9 cellular contexts compared by ENCODE assay signal in the genomic region with DNA sequence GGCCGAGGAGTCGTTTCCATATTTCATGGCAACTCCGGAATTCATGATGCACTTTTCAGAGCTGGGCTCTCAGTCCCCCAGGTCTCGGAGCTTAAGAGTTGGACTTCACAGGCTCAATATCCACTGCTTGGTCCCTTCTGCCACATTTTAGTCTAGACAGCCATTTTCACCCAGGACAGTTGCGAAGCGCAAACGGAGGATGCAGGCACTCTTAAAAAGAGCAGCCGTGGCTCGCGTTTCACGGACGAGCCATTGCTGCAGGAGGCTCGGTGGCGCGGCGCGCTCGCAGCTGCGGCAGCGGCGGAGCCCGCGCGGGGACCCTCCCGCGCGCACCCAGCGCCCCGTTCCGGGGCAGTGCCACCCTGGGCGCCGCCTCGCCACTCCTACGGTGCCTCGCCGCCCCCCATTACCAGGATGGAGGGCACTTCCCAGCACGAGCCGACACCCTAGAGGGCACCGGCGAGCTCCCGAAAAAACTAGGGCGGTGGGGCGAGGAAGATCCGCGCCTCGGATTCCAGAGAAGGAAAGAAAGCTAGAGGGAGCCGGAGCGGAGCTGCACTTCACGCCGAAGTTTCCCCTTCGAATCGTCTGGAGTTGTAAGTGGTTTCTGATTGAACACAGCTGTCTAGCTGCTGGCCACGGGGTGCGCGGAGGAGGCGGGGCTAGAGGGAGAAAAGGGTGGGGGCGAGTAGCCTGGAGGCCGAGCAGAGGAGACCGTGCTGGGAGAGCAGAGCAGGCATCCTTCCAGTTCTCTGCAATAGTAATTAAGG.
DNase-seq lines count a peak whose midpoint lies in the region; ATAC-seq and TF ChIP-seq lines count a peak whose summit lies in the region.
"Had no signal": no experiment of that assay in that cellular context is flagged by ENCODE, and none has a peak within 500 bp of the region (broad histone marks: within the 10 kb centered on the region; RNA-seq: fewer than 3 reads in every experiment).

No MANE protein-coding gene starts in this region.

- CTCF ChIA-PET in CD8-positive, alpha-beta T cell (lab: Charles Lee), result interaction anchor here (1.4 to 2.1 kb wide), 4 partner anchors 15 to 298 kb away, joined by 3 to 13 read pairs (median 8); no protein-coding TSS in a partner anchor
- CTCF ChIA-PET in activated naive CD4-positive, alpha-beta T cell treated with anti-CD3 and anti-CD28 coated beads for 36 hours (lab: Charles Lee), result interaction anchor here (0.7 to 1.0 kb wide), 3 partner anchors 11 to 255 kb away, joined by 3 to 4 read pairs (median 4); no protein-coding TSS in a partner anchor

- H3K9me3 Mint-ChIP-seq in CD8-positive, alpha-beta T cell, result no peaks in the 10 kb centered on the region
- no peaks in the 10 kb centered on the region for H3K9me3 Mint-ChIP-seq in activated naive CD4-positive, alpha-beta T cell treated with anti-CD3 and anti-CD28 coated beads for 36 hours

- no peaks in the 10 kb centered on the region for H3K9me3 ChIP-seq in CD8-positive, alpha-beta T cell (ENCODE audit: low read length)
- H3K9me3 ChIP-seq: neutrophil had no signal

- no peak for TF ChIP-seq CTCF in CD8-positive, alpha-beta T cell (IDR thresholded peaks at IDR 0.05)

- DNase-seq in CD8-positive, alpha-beta T cell, result peak; percentile 56 to 83 (median 72)
- DNase-seq in SK-MEL-5 (ENCODE audit: low read depth, low spot score) (peak; percentile 82), germinal center (ENCODE audit: low spot score) (peak; percentile 72), nucleus accumbens (lab: John Stamatoyannopoulos, UW) (peak in 52 of 56 donors; percentile 20 to 84 (median 61)), substantia nigra (lab: John Stamatoyannopoulos, UW) (peak; percentile 10 to 87 (median 69))
- peak; percentile 79 for DNase-seq in activated naive CD4-positive, alpha-beta T cell treated with anti-CD3 and anti-CD28 coated beads for 36 hours

- no peaks in the 10 kb centered on the region for H3K27me3 ChIP-seq in CD8-positive, alpha-beta T cell (ENCODE audit: insufficient read depth, low read length)

- H3K27ac Mint-ChIP-seq in CD8-positive, alpha-beta T cell, result peak overlapping the region; percentile 75
- no peak overlapping the region for H3K27ac Mint-ChIP-seq in activated naive CD4-positive, alpha-beta T cell treated with anti-CD3 and anti-CD28 coated beads for 36 hours

- H3K36me3 Mint-ChIP-seq in CD8-positive, alpha-beta T cell, result peaks cover 4% of the 10 kb centered on the region
- no peaks in the 10 kb centered on the region for H3K36me3 Mint-ChIP-seq in activated naive CD4-positive, alpha-beta T cell treated with anti-CD3 and anti-CD28 coated beads for 36 hours (ENCODE audit: low read depth)

- no peaks in the 10 kb centered on the region for H3K36me3 ChIP-seq in CD8-positive, alpha-beta T cell (ENCODE audit: insufficient read depth, low read length)
- H3K36me3 ChIP-seq: neutrophil had no signal

- peak; percentile 91 for ATAC-seq in CD8-positive, alpha-beta T cell
- peak; percentile 96 for ATAC-seq in GM19463 (IDR thresholded peaks at IDR 0.05; ENCODE audit: unreplicated experiment)
- peak; percentile 84 for ATAC-seq in HG03575 (IDR thresholded peaks at IDR 0.05; ENCODE audit: extremely low read depth, insufficient number of reproducible peaks, low FRiP score, unreplicated experiment)

- peaks cover 17% of the 10 kb centered on the region for H3K4me1 ChIP-seq in CD8-positive, alpha-beta T cell (ENCODE audit: insufficient read depth, low read length)

- POLR2A ChIA-PET in CD8-positive, alpha-beta T cell (lab: Charles Lee), result interaction anchor here (0.8 to 2.0 kb wide), 8 partner anchors 20 to 318 kb away, joined by 3 to 7 read pairs (median 4); a partner anchor contains a TSS

- H3K4me1 Mint-ChIP-seq in CD8-positive, alpha-beta T cell (ENCODE audit: low read depth), result peaks cover 34% of the 10 kb centered on the region
- peaks cover 14% of the 10 kb centered on the region for H3K4me1 Mint-ChIP-seq in activated naive CD4-positive, alpha-beta T cell treated with anti-CD3 and anti-CD28 coated beads for 36 hours (ENCODE audit: low read depth)

- peaks cover 16% of the 10 kb centered on the region for H3K27me3 Mint-ChIP-seq in CD8-positive, alpha-beta T cell (ENCODE audit: low read depth)
- H3K27me3 Mint-ChIP-seq in activated naive CD4-positive, alpha-beta T cell treated with anti-CD3 and anti-CD28 coated beads for 36 hours (ENCODE audit: low read depth), result peaks cover 41% of the 10 kb centered on the region

- peak overlapping the region; percentile 76 for H3K4me3 ChIP-seq in CD8-positive, alpha-beta T cell (ENCODE audit: low read depth, low read length)

- intact Hi-C loops in CD8-positive, alpha-beta T cell (cut with DNase I, micrococcal nuclease), result loop anchor here in 1 of 2 experiments (2.0 to 5.0 kb wide), 3 partner anchors 36 to 222 kb away; a partner anchor contains a TSS
- intact Hi-C loops in activated naive CD4-positive, alpha-beta T cell treated with anti-CD3 and anti-CD28 coated beads for 36 hours (cut with micrococcal nuclease), result loop anchor here (1.0 to 5.0 kb wide), 3 partner anchors 36 to 298 kb away; a partner anchor contains a TSS

- H3K4me3 Mint-ChIP-seq in CD8-positive, alpha-beta T cell, result peak overlapping the region; percentile 94
- peak overlapping the region; percentile 81 for H3K4me3 Mint-ChIP-seq in activated naive CD4-positive, alpha-beta T cell treated with anti-CD3 and anti-CD28 coated beads for 36 hours

- peak overlapping the region; percentile 20 for H3K27ac ChIP-seq in CD8-positive, alpha-beta T cell (ENCODE audit: low read depth, low read length)
- no peak overlapping the region for H3K27ac ChIP-seq in substantia nigra (ENCODE audit: low read depth, low read length, poor library complexity, severe bottlenecking)
- H3K27ac ChIP-seq: neutrophil had no signal

- in situ Hi-C loops in SK-MEL-5 (cut with HindIII; ENCODE audit: low pct_unique_long_range_greater_than_20kb, low sequenced_read_pairs), result no loop called here
